In genomic region chr3:49685103-49685502, GRCh38 we compare ENCODE assay signal across 1 cellular context. TPM values are rescaled to one million over a fixed set of nuclear protein-coding genes. Genes with fewer than 3 reads are reported as not detected.
"Had no signal": no experiment of that assay in that cellular context is flagged by ENCODE, and none has a peak within 500 bp of the region (broad histone marks: within the 10 kb centered on the region; RNA-seq: fewer than 3 reads in every experiment).

No MANE protein-coding gene starts in this region.

RNA-seq across cellular contexts. Expression of gene AMIGO3, which starts 34.4 kb away (rescaled TPM):
- total RNA-seq: Right ventricle myocardium inferior had no signal
